Comparison of ENCODE assay signal across 2 cellular contexts in the genomic region with DNA sequence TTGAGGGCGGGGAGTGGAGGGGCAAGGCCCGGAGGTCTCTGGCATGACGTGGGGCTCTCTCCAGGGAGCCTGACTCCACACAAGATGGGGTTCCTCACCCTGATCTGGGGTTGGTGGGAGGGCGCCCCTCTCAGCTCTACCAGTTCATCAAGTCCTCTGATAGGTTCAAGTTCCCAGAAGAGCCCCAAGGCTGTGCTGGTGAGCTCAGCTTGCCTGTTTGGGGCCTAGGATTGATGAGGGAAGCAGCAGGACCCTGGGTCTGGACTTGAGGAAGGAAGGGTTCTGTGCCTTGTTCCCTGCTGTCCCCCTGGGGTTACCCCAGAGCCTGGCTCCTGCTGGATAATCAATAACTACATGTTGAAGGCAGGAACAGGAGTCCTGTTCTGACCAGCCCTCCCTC.
TF ChIP-seq lines count a peak whose summit lies in the region.

No MANE protein-coding gene starts in this region.

TF ChIP-seq in SK-N-SH, 30 proteins besides CTCF, POLR2A, EP300 and RAD21 (continued from another document):
- TF ChIP-seq TAF1 (IDR thresholded peaks at IDR 0.05; ENCODE audit: borderline replicate concordance, low read depth, low read length) (no peak), FOSL2 (IDR thresholded peaks at IDR 0.05; ENCODE audit: borderline replicate concordance, low read depth) (no peak), POLR2AphosphoS5 (IDR thresholded peaks at IDR 0.05; ENCODE audit: low read depth, low read length) (no peak), MEF2A (IDR thresholded peaks at IDR 0.05; ENCODE audit: borderline replicate concordance, low read depth) (no peak), RFX5 (IDR thresholded peaks at IDR 0.05; ENCODE audit: low read length) (no peak), GABPA (IDR thresholded peaks at IDR 0.05; ENCODE audit: low read depth) (no peak), MXI1 (IDR thresholded peaks at IDR 0.05; ENCODE audit: low read depth, low read length) (no peak), REST (IDR thresholded peaks at IDR 0.05; ENCODE audit: low read depth, low read length) (no peak), FOXM1 (IDR thresholded peaks at IDR 0.05; ENCODE audit: low read depth) (no peak)
- TF ChIP-seq, protein P1, sequence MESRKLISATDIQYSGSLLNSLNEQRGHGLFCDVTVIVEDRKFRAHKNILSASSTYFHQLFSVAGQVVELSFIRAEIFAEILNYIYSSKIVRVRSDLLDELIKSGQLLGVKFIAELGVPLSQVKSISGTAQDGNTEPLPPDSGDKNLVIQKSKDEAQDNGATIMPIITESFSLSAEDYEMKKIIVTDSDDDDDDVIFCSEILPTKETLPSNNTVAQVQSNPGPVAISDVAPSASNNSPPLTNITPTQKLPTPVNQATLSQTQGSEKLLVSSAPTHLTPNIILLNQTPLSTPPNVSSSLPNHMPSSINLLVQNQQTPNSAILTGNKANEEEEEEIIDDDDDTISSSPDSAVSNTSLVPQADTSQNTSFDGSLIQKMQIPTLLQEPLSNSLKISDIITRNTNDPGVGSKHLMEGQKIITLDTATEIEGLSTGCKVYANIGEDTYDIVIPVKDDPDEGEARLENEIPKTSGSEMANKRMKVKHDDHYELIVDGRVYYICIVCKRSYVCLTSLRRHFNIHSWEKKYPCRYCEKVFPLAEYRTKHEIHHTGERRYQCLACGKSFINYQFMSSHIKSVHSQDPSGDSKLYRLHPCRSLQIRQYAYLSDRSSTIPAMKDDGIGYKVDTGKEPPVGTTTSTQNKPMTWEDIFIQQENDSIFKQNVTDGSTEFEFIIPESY (IDR thresholded peaks at IDR 0.05; ENCODE audit: borderline replicate concordance, low read depth): no peak

TF ChIP-seq in SK-N-SH treated with all-trans-retinoic acid at 6 μM for 48 hours, 23 proteins besides CTCF, POLR2A, EP300 and RAD21 (continued from another document):
- TF ChIP-seq, protein P2, sequence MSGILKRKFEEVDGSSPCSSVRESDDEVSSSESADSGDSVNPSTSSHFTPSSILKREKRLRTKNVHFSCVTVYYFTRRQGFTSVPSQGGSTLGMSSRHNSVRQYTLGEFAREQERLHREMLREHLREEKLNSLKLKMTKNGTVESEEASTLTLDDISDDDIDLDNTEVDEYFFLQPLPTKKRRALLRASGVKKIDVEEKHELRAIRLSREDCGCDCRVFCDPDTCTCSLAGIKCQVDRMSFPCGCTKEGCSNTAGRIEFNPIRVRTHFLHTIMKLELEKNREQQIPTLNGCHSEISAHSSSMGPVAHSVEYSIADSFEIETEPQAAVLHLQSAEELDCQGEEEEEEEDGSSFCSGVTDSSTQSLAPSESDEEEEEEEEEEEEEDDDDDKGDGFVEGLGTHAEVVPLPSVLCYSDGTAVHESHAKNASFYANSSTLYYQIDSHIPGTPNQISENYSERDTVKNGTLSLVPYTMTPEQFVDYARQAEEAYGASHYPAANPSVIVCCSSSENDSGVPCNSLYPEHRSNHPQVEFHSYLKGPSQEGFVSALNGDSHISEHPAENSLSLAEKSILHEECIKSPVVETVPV (CRISPR knock-in tag; IDR thresholded peaks at IDR 0.05): no peak
- TF ChIP-seq ZNF565 (CRISPR knock-in tag; conservative IDR thresholded peaks at IDR 0.05; ENCODE audit: low read depth) (no peak), ZC3H10 (CRISPR knock-in tag; IDR thresholded peaks at IDR 0.05) (no peak)
TF ChIP-seq in SK-N-SH treated with all-trans-retinoic acid at 6 μM for 48 hours: peak in this region for 0.
